In the genomic region with DNA sequence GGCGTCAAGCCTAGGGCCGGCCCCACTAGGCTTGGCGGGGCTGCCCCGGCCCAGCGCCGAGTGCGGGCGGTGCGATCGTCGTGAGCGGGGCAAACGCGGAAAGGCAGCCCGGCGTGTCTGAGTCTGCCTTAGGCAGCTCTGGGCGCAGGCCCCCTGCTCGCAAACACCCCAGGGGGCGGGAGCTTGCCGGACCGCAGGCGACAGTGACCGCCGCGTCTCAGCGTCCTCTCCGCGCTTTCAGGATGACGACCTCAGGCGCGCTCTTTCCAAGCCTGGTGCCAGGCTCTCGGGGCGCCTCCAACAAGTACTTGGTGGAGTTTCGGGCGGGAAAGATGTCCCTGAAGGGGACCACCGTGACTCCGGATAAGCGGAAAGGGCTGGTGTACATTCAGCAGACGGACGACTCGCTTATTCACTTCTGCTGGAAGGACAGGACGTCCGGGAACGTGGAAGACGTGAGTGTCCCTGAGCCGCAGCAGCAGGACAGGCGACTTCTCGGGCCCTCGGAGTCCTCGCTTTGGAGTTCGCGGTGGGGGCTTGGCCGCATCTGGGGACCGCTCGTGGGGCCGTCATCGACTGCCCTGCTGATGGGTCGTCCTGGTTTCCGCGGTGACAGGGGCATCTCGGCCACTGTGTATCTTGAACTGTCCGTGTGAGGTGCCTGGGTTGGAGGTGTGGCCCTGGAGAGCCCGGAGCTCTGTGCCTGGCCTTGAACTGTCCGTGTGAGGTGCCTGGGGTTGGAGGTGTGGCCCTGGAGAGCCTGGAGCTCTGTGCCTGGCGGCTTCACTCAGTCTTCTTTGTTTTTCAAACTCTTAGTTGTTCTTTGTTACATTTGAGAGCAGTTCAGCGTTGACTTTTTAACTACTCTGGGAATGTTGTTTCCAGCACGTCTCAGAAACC, we compare ENCODE assay signal across 8 cellular contexts. TPM values are rescaled to one million over a fixed set of nuclear protein-coding genes. Genes with fewer than 3 reads are reported as not detected.
DNase-seq lines count a peak whose midpoint lies in the region; ATAC-seq and TF ChIP-seq lines count a peak whose summit lies in the region.

No MANE protein-coding gene starts in this region.

- peaks cover 32% of the 10 kb centered on the region for H4K20me1 ChIP-seq in DOHH2 (ENCODE audit: control insufficient read depth, insufficient read depth, low read depth, low read length)
- H4K20me1 ChIP-seq in SK-N-SH (ENCODE audit: insufficient read depth): peaks cover 51% of the 10 kb centered on the region

- no peaks in the 10 kb centered on the region for H3K9me3 ChIP-seq in DOHH2 (ENCODE audit: control insufficient read depth, insufficient read depth, low read length)
- no peaks in the 10 kb centered on the region for H3K9me3 ChIP-seq in SK-N-SH
- no peaks in the 10 kb centered on the region for H3K9me3 ChIP-seq in naive thymus-derived CD4-positive, alpha-beta T cell (ENCODE audit: control insufficient read depth in 2 of 3, low read length in 3 of 3)

- CTCF ChIA-PET in HEK293T (lab: Yijun Ruan, JAX) (no interaction called here), SK-N-SH (lab: Yijun Ruan, JAX) (interaction anchor here (1.0 to 3.1 kb wide), 9 partner anchors 12 to 156 kb away, joined by 3 to 25 read pairs (median 5); partner anchors contain the start of gene LAMA5)
- CTCF ChIA-PET in naive thymus-derived CD4-positive, alpha-beta T cell (lab: Charles Lee): no interaction called here

- POLR2A ChIA-PET in HEK293T (lab: Yijun Ruan, JAX): interaction anchor here (2.1 kb wide), 1 partner anchor 65 kb away, joined by 8 read pairs; no protein-coding TSS in a partner anchor
- POLR2A ChIA-PET in SK-N-SH (lab: Yijun Ruan, JAX): interaction anchor here (0.7 kb wide), 1 partner anchor 49 kb away, joined by 4 read pairs; no protein-coding TSS in a partner anchor
- POLR2A ChIA-PET in naive thymus-derived CD4-positive, alpha-beta T cell (lab: Charles Lee): interaction anchor here (1.4 kb wide), 1 partner anchor 64 kb away, joined by 3 read pairs; the partner anchor contains the start of gene LAMA5

- peaks cover 0 to 15% (median 4%) of the 10 kb centered on the region in 5 donors for H3K36me3 Mint-ChIP-seq in naive thymus-derived CD4-positive, alpha-beta T cell

- H3K9ac ChIP-seq in SK-N-SH: peak overlapping the region; percentile 81

- H3K4me2 ChIP-seq in DOHH2 (ENCODE audit: low read length) (peak overlapping the region; percentile 88), SK-N-SH (peak overlapping the region; percentile 93)

- no peaks in the 10 kb centered on the region for H3K9me3 Mint-ChIP-seq in naive thymus-derived CD4-positive, alpha-beta T cell

- H3K4me3 Mint-ChIP-seq in naive thymus-derived CD4-positive, alpha-beta T cell: peak overlapping the region; percentile 84 to 96 (median 90)

- intact Hi-C loops in naive thymus-derived CD4-positive, alpha-beta T cell (cut with micrococcal nuclease): loop anchor here (2.0 to 5.0 kb wide), 12 partner anchors 64 to 799 kb away; partner anchors contain the start of genes DIDO1 (in 1 of the 2), GID8 (in 1 of the 2), LAMA5 (in 1 of the 2) and TAF4 (in 1 of the 2)

- H3K27ac ChIP-seq in DOHH2 (ENCODE audit: low read depth, low read length) (peak overlapping the region; percentile 35; the same call in 1 of the 2 replicates), SK-N-SH (ENCODE audit: low read depth in 2 of 2, low read length in 1 of 2) (peak overlapping the region; percentile 28 to 67; a peak in 3 of 4 replicates)
- peak overlapping the region; percentile 85 for H3K27ac ChIP-seq in naive thymus-derived CD4-positive, alpha-beta T cell (ENCODE audit: low read depth, low read length)

- H3K9me2 ChIP-seq in DOHH2 (replicated peaks; ENCODE audit: control insufficient read depth, low read length) (no peaks in the 10 kb centered on the region), SK-N-SH (no peaks in the 10 kb centered on the region)

- DNase-seq in HEK293T (ENCODE audit: extremely low spot score) (peak; percentile 30), SK-N-SH (no peak), epidermal melanocyte (ENCODE audit: insufficient read length, low spot score) (peak; percentile 60), NCI-H1694 (lab: John Stamatoyannopoulos, UW) (no peak), NCI-H345 treated with DMSO at 0.1 percent for 48 hours (lab: John Stamatoyannopoulos, UW; ENCODE audit: unreplicated experiment) (no peak), G401 (ENCODE audit: low spot score) (no peak)
- DNase-seq in naive thymus-derived CD4-positive, alpha-beta T cell: peak in 1 of 9 donors; percentile 49

- no peak for ATAC-seq in naive thymus-derived CD4-positive, alpha-beta T cell

- peaks cover 54% of the 10 kb centered on the region for H3K36me3 ChIP-seq in DOHH2 (ENCODE audit: control insufficient read depth, low read length)
- peaks cover 5 to 42% of the 10 kb centered on the region in 2 experiments for H3K36me3 ChIP-seq in SK-N-SH (replicated peaks in 1 of 2; ENCODE audit: control insufficient read depth in 1 of 2, insufficient read depth in 2 of 2, low read length in 1 of 2)
- H3K36me3 ChIP-seq in naive thymus-derived CD4-positive, alpha-beta T cell (ENCODE audit: control insufficient read depth in 2 of 3, insufficient read depth in 3 of 3, low read length in 3 of 3): peaks cover 0 to 49% (median 8%) of the 10 kb centered on the region in 3 experiments

- H3K4me1 ChIP-seq in DOHH2 (ENCODE audit: control insufficient read depth, low read length): peaks cover 22% of the 10 kb centered on the region
- peaks cover 7 to 26% of the 10 kb centered on the region in 2 experiments; a peak in 2 of 4 replicates for H3K4me1 ChIP-seq in SK-N-SH (ENCODE audit: control insufficient read depth in 1 of 2, insufficient read depth in 2 of 2, low read depth in 1 of 2, low read length in 1 of 2)
- H3K4me1 ChIP-seq in naive thymus-derived CD4-positive, alpha-beta T cell (ENCODE audit: control insufficient read depth in 2 of 2, insufficient read depth in 2 of 2, low read length in 2 of 2): peaks cover 17 to 19% of the 10 kb centered on the region in 2 donors

- no peak overlapping the region for H2AFZ ChIP-seq in SK-N-SH (ENCODE audit: low read depth)

- no peak for TF ChIP-seq RAD21 in SK-N-SH (IDR thresholded peaks at IDR 0.05; ENCODE audit: low read length)

- TF ChIP-seq EP300 in SK-N-SH (IDR thresholded peaks at IDR 0.05; ENCODE audit: borderline replicate concordance in 1 of 2, low read depth in 1 of 2, low read length in 1 of 2): no peak

- in situ Hi-C loops in G401 (cut with HindIII; ENCODE audit: low sequenced_read_pairs): no loop called here

- H3K27me3 Mint-ChIP-seq in naive thymus-derived CD4-positive, alpha-beta T cell: no peaks in the 10 kb centered on the region

- peaks cover 17 to 32% (median 22%) of the 10 kb centered on the region in 7 donors for H3K4me1 Mint-ChIP-seq in naive thymus-derived CD4-positive, alpha-beta T cell

- H3F3A ChIP-seq in DOHH2 (ENCODE audit: control insufficient read depth, insufficient read depth) (peaks cover 4% of the 10 kb centered on the region; the same call in 1 of the 2 replicates), SK-N-SH (replicated peaks; ENCODE audit: insufficient read depth) (peaks cover 19% of the 10 kb centered on the region)

- H3K27ac Mint-ChIP-seq in naive thymus-derived CD4-positive, alpha-beta T cell: peak overlapping the region; percentile 18 to 89 (median 75)

- 2% methylated on average over 26 of the region's 67 CpGs for WGBS in SK-N-SH (ENCODE audit: low lambda C conversion rate)

- no peaks in the 10 kb centered on the region for H3K27me3 ChIP-seq in DOHH2 (ENCODE audit: control insufficient read depth, low read length)
- H3K27me3 ChIP-seq in SK-N-SH (ENCODE audit: insufficient read depth): no peaks in the 10 kb centered on the region
- no peaks in the 10 kb centered on the region for H3K27me3 ChIP-seq in naive thymus-derived CD4-positive, alpha-beta T cell (ENCODE audit: control insufficient read depth in 2 of 2, insufficient read depth in 2 of 2, low read length in 2 of 2)

- TF ChIP-seq CTCF in DOHH2 (IDR thresholded peaks at IDR 0.05; ENCODE audit: low read depth, low read length, poor library complexity, severe bottlenecking): no peak
- no peak for TF ChIP-seq CTCF in SK-N-SH (IDR thresholded peaks at IDR 0.05)

- peak overlapping the region; percentile 97 for H3K4me3 ChIP-seq in DOHH2 (ENCODE audit: low read length)
- H3K4me3 ChIP-seq in SK-N-SH (ENCODE audit: low read depth in 2 of 2, low read length in 1 of 2): peak overlapping the region; percentile 96 to 97
- peak overlapping the region; percentile 82 for H3K4me3 ChIP-seq in naive thymus-derived CD4-positive, alpha-beta T cell (ENCODE audit: low read length)

- H3K79me2 ChIP-seq in DOHH2 (ENCODE audit: control insufficient read depth, low read length): peaks cover 46% of the 10 kb centered on the region
- peaks cover 44% of the 10 kb centered on the region for H3K79me2 ChIP-seq in SK-N-SH (ENCODE audit: insufficient read depth)

TF ChIP-seq in HEK293T, 16 proteins besides CTCF, POLR2A, EP300 and RAD21:
- TF ChIP-seq ZNF384 (IDR thresholded peaks at IDR 0.05): no peak
- TF ChIP-seq HDGF (IDR thresholded peaks at IDR 0.05; ENCODE audit: borderline replicate concordance): 0 out of 2 replicates have a peak, but pooled peaks have one; percentile 15

TF ChIP-seq in SK-N-SH, 30 proteins besides CTCF, POLR2A, EP300 and RAD21:
- TF ChIP-seq EZH2phosphoT487 (IDR thresholded peaks at IDR 0.05; ENCODE audit: borderline replicate concordance, low read depth): no peak
- no peak for TF ChIP-seq TAF1 (IDR thresholded peaks at IDR 0.05; ENCODE audit: borderline replicate concordance, low read depth, low read length)

RNA-seq across cellular contexts. Expression of gene ADRM1, which starts 0.8 kb away (rescaled TPM):
- polyA plus RNA-seq in SK-N-SH (2012; rRNA removed): 137 and 142 TPM in 2 replicates
- 77.3 and 106 TPM in 2 replicates for polyA plus RNA-seq in SK-N-SH (2012; cell fraction: cytosol; rRNA removed)
- polyA plus RNA-seq in SK-N-SH (2012; cell fraction: nucleus; rRNA removed): 122 and 167 TPM in 2 replicates
- 100 to 1,000 TPM in 1 of 5 experiments, 10 to 100 TPM in 4; 51.3 to 117 (median 55.0) TPM for total RNA-seq in naive thymus-derived CD4-positive, alpha-beta T cell
- polyA plus RNA-seq in naive thymus-derived CD4-positive, alpha-beta T cell: 10 to 100 TPM; 73.7 to 99.9 TPM
- total RNA-seq in G401 (2014; rRNA removed; shearing (Covaris generic)): 209 and 255 TPM in 2 replicates

Comparison
In these comparisons a context has a peak if more than half of its experiments do, and no peak if none do; other contexts are left out.
1. H3K27ac ChIP-seq: peak in every context shown above with its lines; median percentile 85 in naive thymus-derived CD4-positive, alpha-beta T cell; 48 in SK-N-SH; 35 in DOHH2.
2. DNase-seq: peak in HEK293T (single experiment) and epidermal melanocyte (single experiment); none in SK-N-SH (single experiment), NCI-H1694 (single experiment), NCI-H345 treated with DMSO at 0.1 percent for 48 hours (single experiment) and G401 (single experiment).
3. Peak in every context shown above with its lines, with median percentiles within 50 percentile points of each other: H3K4me3 ChIP-seq.